1 cellular context compared by ENCODE assay signal in genomic region chr1:216576246-216576645, GRCh38.
TF ChIP-seq lines count a peak whose summit lies in the region.

No MANE protein-coding gene starts in this region.

TF ChIP-seq in GM23338, 12 proteins besides CTCF, POLR2A, EP300 and RAD21:
- TF ChIP-seq, protein P1, sequence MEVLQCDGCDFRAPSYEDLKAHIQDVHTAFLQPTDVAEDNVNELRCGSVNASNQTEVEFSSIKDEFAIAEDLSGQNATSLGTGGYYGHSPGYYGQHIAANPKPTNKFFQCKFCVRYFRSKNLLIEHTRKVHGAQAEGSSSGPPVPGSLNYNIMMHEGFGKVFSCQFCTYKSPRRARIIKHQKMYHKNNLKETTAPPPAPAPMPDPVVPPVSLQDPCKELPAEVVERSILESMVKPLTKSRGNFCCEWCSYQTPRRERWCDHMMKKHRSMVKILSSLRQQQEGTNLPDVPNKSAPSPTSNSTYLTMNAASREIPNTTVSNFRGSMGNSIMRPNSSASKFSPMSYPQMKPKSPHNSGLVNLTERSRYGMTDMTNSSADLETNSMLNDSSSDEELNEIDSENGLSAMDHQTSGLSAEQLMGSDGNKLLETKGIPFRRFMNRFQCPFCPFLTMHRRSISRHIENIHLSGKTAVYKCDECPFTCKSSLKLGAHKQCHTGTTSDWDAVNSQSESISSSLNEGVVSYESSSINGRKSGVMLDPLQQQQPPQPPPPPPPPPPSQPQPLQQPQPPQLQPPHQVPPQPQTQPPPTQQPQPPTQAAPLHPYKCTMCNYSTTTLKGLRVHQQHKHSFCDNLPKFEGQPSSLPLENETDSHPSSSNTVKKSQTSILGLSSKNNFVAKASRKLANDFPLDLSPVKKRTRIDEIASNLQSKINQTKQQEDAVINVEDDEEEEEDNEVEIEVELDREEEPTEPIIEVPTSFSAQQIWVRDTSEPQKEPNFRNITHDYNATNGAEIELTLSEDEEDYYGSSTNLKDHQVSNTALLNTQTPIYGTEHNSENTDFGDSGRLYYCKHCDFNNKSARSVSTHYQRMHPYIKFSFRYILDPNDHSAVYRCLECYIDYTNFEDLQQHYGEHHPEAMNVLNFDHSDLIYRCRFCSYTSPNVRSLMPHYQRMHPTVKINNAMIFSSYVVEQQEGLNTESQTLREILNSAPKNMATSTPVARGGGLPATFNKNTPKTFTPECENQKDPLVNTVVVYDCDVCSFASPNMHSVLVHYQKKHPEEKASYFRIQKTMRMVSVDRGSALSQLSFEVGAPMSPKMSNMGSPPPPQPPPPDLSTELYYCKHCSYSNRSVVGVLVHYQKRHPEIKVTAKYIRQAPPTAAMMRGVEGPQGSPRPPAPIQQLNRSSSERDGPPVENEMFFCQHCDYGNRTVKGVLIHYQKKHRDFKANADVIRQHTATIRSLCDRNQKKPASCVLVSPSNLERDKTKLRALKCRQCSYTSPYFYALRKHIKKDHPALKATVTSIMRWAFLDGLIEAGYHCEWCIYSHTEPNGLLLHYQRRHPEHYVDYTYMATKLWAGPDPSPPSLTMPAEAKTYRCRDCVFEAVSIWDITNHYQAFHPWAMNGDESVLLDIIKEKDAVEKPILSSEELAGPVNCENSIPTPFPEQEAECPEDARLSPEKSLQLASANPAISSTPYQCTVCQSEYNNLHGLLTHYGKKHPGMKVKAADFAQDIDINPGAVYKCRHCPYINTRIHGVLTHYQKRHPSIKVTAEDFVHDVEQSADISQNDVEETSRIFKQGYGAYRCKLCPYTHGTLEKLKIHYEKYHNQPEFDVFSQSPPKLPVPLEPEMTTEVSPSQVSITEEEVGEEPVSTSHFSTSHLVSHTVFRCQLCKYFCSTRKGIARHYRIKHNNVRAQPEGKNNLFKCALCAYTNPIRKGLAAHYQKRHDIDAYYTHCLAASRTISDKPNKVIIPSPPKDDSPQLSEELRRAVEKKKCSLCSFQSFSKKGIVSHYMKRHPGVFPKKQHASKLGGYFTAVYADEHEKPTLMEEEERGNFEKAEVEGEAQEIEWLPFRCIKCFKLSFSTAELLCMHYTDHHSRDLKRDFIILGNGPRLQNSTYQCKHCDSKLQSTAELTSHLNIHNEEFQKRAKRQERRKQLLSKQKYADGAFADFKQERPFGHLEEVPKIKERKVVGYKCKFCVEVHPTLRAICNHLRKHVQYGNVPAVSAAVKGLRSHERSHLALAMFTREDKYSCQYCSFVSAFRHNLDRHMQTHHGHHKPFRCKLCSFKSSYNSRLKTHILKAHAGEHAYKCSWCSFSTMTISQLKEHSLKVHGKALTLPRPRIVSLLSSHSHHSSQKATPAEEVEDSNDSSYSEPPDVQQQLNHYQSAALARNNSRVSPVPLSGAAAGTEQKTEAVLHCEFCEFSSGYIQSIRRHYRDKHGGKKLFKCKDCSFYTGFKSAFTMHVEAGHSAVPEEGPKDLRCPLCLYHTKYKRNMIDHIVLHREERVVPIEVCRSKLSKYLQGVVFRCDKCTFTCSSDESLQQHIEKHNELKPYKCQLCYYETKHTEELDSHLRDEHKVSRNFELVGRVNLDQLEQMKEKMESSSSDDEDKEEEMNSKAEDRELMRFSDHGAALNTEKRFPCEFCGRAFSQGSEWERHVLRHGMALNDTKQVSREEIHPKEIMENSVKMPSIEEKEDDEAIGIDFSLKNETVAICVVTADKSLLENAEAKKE (CRISPR knock-in tag; IDR thresholded peaks at IDR 0.05): no peak
- TF ChIP-seq ZNF331 (CRISPR knock-in tag; IDR thresholded peaks at IDR 0.05; ENCODE audit: low read depth) (no peak), JUNB (IDR thresholded peaks at IDR 0.05; ENCODE audit: unreplicated experiment) (no peak), EZH2 (IDR thresholded peaks at IDR 0.05; ENCODE audit: low read depth, unreplicated experiment) (no peak), CREB1 (CRISPR knock-in tag; IDR thresholded peaks at IDR 0.05; ENCODE audit: low read depth) (no peak), STAT1 (IDR thresholded peaks at IDR 0.05; ENCODE audit: unreplicated experiment) (no peak), EZH2phosphoT487 (IDR thresholded peaks at IDR 0.05; ENCODE audit: unreplicated experiment) (no peak), ZNF114 (CRISPR knock-in tag; IDR thresholded peaks at IDR 0.05) (no peak), NANOG (IDR thresholded peaks at IDR 0.05; ENCODE audit: borderline replicate concordance) (no peak), POLR2AphosphoS5 (IDR thresholded peaks at IDR 0.05; ENCODE audit: low read depth) (no peak)
- TF ChIP-seq, protein P2, sequence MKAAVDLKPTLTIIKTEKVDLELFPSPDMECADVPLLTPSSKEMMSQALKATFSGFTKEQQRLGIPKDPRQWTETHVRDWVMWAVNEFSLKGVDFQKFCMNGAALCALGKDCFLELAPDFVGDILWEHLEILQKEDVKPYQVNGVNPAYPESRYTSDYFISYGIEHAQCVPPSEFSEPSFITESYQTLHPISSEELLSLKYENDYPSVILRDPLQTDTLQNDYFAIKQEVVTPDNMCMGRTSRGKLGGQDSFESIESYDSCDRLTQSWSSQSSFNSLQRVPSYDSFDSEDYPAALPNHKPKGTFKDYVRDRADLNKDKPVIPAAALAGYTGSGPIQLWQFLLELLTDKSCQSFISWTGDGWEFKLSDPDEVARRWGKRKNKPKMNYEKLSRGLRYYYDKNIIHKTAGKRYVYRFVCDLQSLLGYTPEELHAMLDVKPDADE (IDR thresholded peaks at IDR 0.05): no peak
- TF ChIP-seq, protein P3, sequence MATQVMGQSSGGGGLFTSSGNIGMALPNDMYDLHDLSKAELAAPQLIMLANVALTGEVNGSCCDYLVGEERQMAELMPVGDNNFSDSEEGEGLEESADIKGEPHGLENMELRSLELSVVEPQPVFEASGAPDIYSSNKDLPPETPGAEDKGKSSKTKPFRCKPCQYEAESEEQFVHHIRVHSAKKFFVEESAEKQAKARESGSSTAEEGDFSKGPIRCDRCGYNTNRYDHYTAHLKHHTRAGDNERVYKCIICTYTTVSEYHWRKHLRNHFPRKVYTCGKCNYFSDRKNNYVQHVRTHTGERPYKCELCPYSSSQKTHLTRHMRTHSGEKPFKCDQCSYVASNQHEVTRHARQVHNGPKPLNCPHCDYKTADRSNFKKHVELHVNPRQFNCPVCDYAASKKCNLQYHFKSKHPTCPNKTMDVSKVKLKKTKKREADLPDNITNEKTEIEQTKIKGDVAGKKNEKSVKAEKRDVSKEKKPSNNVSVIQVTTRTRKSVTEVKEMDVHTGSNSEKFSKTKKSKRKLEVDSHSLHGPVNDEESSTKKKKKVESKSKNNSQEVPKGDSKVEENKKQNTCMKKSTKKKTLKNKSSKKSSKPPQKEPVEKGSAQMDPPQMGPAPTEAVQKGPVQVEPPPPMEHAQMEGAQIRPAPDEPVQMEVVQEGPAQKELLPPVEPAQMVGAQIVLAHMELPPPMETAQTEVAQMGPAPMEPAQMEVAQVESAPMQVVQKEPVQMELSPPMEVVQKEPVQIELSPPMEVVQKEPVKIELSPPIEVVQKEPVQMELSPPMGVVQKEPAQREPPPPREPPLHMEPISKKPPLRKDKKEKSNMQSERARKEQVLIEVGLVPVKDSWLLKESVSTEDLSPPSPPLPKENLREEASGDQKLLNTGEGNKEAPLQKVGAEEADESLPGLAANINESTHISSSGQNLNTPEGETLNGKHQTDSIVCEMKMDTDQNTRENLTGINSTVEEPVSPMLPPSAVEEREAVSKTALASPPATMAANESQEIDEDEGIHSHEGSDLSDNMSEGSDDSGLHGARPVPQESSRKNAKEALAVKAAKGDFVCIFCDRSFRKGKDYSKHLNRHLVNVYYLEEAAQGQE (IDR thresholded peaks at IDR 0.05; ENCODE audit: unreplicated experiment): no peak
TF ChIP-seq in GM23338: peak in this region for 0.
